ENCODE assay signal across 11 cellular contexts in the genomic region with DNA sequence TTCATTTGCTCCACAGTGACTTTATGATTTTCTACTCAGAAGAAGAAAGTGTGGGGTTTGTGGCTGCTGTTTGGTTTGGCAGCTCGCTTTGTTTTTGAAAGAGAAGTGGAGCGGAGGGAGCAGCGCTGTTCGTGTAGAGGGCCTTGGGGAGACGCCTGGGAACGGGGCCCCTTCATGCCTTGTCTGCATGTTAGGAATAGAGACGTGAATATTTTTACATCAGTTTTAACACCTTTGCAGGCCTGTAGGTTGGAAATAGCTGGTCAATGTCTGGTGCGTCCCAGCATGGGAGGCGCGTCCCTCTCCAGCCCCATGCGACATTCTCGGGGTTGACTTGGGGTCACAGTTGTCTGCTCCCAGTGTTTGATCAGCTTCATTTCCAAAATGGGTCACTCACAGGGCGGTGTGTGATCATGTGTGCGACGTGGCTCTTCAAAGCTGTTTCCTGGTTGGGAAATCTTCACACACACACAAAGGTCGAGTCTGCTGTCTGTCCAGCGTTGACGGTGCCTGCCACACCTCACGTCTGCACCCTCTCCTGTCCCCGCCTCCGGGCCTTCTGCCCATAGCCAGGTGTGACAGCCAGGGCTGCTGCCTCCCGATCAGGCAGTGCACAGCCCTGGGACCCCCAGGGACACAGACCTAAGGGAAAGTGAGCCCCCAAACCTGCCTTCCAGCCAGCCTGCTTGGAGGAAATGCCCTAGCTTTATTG.
DNase-seq lines count a peak whose midpoint lies in the region; ATAC-seq, FAIRE-seq and TF ChIP-seq lines count a peak whose summit lies in the region.
"Had no signal": no experiment of that assay in that cellular context is flagged by ENCODE, and none has a peak within 500 bp of the region (broad histone marks: within the 10 kb centered on the region; RNA-seq: fewer than 3 reads in every experiment).

No MANE protein-coding gene starts in this region.

- peaks cover 6% of the 10 kb centered on the region for H3F3A ChIP-seq in SK-N-SH (replicated peaks; ENCODE audit: insufficient read depth)

- H3K4me2 ChIP-seq in SK-N-SH, result no peak overlapping the region

- H3K27me3 ChIP-seq in bronchial epithelial cell (ENCODE audit: control insufficient read depth, insufficient read depth, low read length) (no peaks in the 10 kb centered on the region), SK-N-SH (ENCODE audit: insufficient read depth) (no peaks in the 10 kb centered on the region)

- ATAC-seq in GM21717 (IDR thresholded peaks at IDR 0.05; ENCODE audit: unreplicated experiment), result no peak
- ATAC-seq: activated T-cell treated with anti-CD3 and anti-CD28 coated beads, Interleukin-2, amount 50 U/mL, for 4 hours had no signal

- POLR2A ChIA-PET in SK-N-SH (lab: Yijun Ruan, JAX), result no interaction called here

- H3K9me3 ChIP-seq in SK-N-SH, result no peaks in the 10 kb centered on the region

- peaks cover 0 to 24% of the 10 kb centered on the region in 2 experiments; a peak in 2 of 4 replicates for H3K4me1 ChIP-seq in SK-N-SH (ENCODE audit: control insufficient read depth in 1 of 2, insufficient read depth in 2 of 2, low read depth in 1 of 2, low read length in 1 of 2)

- H3K79me2 ChIP-seq in SK-N-SH (ENCODE audit: insufficient read depth), result no peaks in the 10 kb centered on the region

- no peak overlapping the region for H3K4me3 ChIP-seq in bronchial epithelial cell (ENCODE audit: low read depth, low read length)
- no peak overlapping the region for H3K4me3 ChIP-seq in foreskin fibroblast (ENCODE audit: low read depth in 1 of 2, low read length in 2 of 2)
- no peak overlapping the region for H3K4me3 ChIP-seq in SK-N-SH (ENCODE audit: low read depth in 2 of 2, low read length in 1 of 2)

- no peak for TF ChIP-seq RAD21 in SK-N-SH (IDR thresholded peaks at IDR 0.05; ENCODE audit: low read length)

- H3K9ac ChIP-seq in SK-N-SH, result no peak overlapping the region

- no peak for FAIRE-seq in bronchial epithelial cell (lab: Jason Lieb, UNC)
- FAIRE-seq: GM19239, islet of Langerhans had no signal

- H2AFZ ChIP-seq in SK-N-SH (ENCODE audit: low read depth), result no peak overlapping the region

- no peaks in the 10 kb centered on the region for H3K36me3 ChIP-seq in bronchial epithelial cell (ENCODE audit: control insufficient read depth, insufficient read depth, low read length)
- no peaks in the 10 kb centered on the region for H3K36me3 ChIP-seq in SK-N-SH (replicated peaks in 1 of 2; ENCODE audit: control insufficient read depth in 1 of 2, insufficient read depth in 2 of 2, low read length in 1 of 2)

- DNase-seq in NCI-H2029 (lab: John Stamatoyannopoulos, UW) (peak; percentile 86), bronchial epithelial cell (ENCODE audit: low read depth) (peak; percentile 74), left kidney (ENCODE audit: low read depth, low spot score) (peak; percentile 58), stromal cell of bone marrow (ENCODE audit: low read depth) (peak; percentile 16), foreskin fibroblast (no peak), SK-N-SH (no peak)
- DNase-seq in activated CD4-positive, CD25-positive, alpha-beta regulatory T cell treated with anti-CD3 and anti-CD28 coated beads, Interleukin-2, amount 50 U/mL, for 72 hours, result no peak
- DNase-seq: activated T-cell treated with anti-CD3 and anti-CD28 coated beads, Interleukin-2, amount 50 U/mL, for 4 hours had no signal

- H3K27ac ChIP-seq in SK-N-SH (ENCODE audit: low read depth in 2 of 2, low read length in 1 of 2), result no peak overlapping the region

- no peak for TF ChIP-seq EP300 in SK-N-SH (IDR thresholded peaks at IDR 0.05; ENCODE audit: borderline replicate concordance in 1 of 2, low read depth in 1 of 2, low read length in 1 of 2)

- CTCF ChIA-PET in SK-N-SH (lab: Yijun Ruan, JAX), result interaction anchor here (1.0 to 1.2 kb wide), 3 partner anchors 79 to 300 kb away, joined by 3 read pairs; no protein-coding TSS in a partner anchor

- no peaks in the 10 kb centered on the region for H4K20me1 ChIP-seq in SK-N-SH (ENCODE audit: insufficient read depth)

- 89% methylated on average over 22 of the region's 22 CpGs for WGBS in SK-N-SH (ENCODE audit: low lambda C conversion rate)

- no peaks in the 10 kb centered on the region for H3K9me2 ChIP-seq in SK-N-SH

- no peak for TF ChIP-seq CTCF in bronchial epithelial cell (IDR thresholded peaks at IDR 0.05; ENCODE audit: insufficient read depth, low read length, severe bottlenecking)
- no peak for TF ChIP-seq CTCF in foreskin fibroblast (IDR thresholded peaks at IDR 0.05; ENCODE audit: low read depth, low read length)
- no peak for TF ChIP-seq CTCF in SK-N-SH (IDR thresholded peaks at IDR 0.05)

TF ChIP-seq in SK-N-SH, 30 proteins besides CTCF, POLR2A, EP300 and RAD21:
- TF ChIP-seq, protein P1, sequence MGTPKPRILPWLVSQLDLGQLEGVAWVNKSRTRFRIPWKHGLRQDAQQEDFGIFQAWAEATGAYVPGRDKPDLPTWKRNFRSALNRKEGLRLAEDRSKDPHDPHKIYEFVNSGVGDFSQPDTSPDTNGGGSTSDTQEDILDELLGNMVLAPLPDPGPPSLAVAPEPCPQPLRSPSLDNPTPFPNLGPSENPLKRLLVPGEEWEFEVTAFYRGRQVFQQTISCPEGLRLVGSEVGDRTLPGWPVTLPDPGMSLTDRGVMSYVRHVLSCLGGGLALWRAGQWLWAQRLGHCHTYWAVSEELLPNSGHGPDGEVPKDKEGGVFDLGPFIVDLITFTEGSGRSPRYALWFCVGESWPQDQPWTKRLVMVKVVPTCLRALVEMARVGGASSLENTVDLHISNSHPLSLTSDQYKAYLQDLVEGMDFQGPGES (IDR thresholded peaks at IDR 0.05; ENCODE audit: low read depth, low read length), result no peak
- TF ChIP-seq TEAD4 (IDR thresholded peaks at IDR 0.05; ENCODE audit: borderline replicate concordance, insufficient read depth) (no peak), SIN3A (IDR thresholded peaks at IDR 0.05; ENCODE audit: borderline replicate concordance, low read depth, low read length) (no peak), SMC3 (IDR thresholded peaks at IDR 0.05; ENCODE audit: low read depth, low read length) (no peak), RFX5 (IDR thresholded peaks at IDR 0.05; ENCODE audit: low read length) (no peak), ELF1 (IDR thresholded peaks at IDR 0.05) (no peak), FOSL2 (IDR thresholded peaks at IDR 0.05; ENCODE audit: borderline replicate concordance, low read depth) (no peak), USF2 (IDR thresholded peaks at IDR 0.05; ENCODE audit: borderline replicate concordance, low read depth, low read length) (no peak), MXI1 (IDR thresholded peaks at IDR 0.05; ENCODE audit: low read depth, low read length) (no peak), GATA2 (CRISPR knock-in tag; IDR thresholded peaks at IDR 0.05) (no peak), CHD2 (IDR thresholded peaks at IDR 0.05; ENCODE audit: low read length, partially characterized antibody) (no peak)
- TF ChIP-seq, protein P2, sequence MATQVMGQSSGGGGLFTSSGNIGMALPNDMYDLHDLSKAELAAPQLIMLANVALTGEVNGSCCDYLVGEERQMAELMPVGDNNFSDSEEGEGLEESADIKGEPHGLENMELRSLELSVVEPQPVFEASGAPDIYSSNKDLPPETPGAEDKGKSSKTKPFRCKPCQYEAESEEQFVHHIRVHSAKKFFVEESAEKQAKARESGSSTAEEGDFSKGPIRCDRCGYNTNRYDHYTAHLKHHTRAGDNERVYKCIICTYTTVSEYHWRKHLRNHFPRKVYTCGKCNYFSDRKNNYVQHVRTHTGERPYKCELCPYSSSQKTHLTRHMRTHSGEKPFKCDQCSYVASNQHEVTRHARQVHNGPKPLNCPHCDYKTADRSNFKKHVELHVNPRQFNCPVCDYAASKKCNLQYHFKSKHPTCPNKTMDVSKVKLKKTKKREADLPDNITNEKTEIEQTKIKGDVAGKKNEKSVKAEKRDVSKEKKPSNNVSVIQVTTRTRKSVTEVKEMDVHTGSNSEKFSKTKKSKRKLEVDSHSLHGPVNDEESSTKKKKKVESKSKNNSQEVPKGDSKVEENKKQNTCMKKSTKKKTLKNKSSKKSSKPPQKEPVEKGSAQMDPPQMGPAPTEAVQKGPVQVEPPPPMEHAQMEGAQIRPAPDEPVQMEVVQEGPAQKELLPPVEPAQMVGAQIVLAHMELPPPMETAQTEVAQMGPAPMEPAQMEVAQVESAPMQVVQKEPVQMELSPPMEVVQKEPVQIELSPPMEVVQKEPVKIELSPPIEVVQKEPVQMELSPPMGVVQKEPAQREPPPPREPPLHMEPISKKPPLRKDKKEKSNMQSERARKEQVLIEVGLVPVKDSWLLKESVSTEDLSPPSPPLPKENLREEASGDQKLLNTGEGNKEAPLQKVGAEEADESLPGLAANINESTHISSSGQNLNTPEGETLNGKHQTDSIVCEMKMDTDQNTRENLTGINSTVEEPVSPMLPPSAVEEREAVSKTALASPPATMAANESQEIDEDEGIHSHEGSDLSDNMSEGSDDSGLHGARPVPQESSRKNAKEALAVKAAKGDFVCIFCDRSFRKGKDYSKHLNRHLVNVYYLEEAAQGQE (IDR thresholded peaks at IDR 0.05; ENCODE audit: low read depth, low read length), result no peak

Comparison
In these comparisons a context has a peak if more than half of its experiments do, and no peak if none do; other contexts are left out.
1. DNase-seq: peak in NCI-H2029 (single experiment), bronchial epithelial cell (single experiment), left kidney (single experiment) and stromal cell of bone marrow (single experiment); none in foreskin fibroblast (0 of 2), SK-N-SH (single experiment) and activated CD4-positive, CD25-positive, alpha-beta regulatory T cell treated with anti-CD3 and anti-CD28 coated beads, Interleukin-2, amount 50 U/mL, for 72 hours (single experiment).